In the genomic region with DNA sequence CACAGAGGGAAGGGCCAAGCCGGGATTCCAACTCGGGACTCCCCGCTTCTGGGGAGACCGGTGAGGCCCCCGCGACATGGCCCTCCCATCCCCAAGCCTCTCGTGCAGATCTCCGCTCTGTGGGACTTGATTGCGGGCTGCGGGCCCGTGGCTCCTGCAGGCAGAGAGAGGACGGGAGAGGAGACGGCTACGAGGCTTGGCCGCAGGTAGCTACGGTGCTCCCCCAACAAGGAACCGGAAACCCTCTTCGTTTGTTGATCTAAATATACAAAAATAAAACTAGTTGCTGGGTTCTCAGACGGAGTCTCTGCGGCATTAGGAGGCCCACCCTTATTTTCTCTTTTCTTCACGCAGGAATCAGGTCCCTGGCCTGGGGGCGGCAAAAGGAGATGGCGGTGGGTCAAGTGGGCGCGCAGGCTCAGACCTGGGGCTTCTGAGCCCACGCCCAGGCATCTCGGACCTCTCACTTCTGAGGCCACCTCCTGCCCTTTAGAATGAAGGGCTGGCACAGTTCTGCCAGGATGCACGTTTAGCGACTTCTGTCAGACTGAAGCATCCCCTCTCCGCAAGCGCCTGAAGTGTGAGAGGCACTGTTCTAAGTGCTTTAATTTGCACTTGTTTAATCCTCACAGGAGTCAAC, we compare ENCODE assay signal across 8 cellular contexts. TPM values are rescaled to one million over a fixed set of nuclear protein-coding genes. Genes with fewer than 3 reads are reported as not detected.
DNase-seq lines count a peak whose midpoint lies in the region; ATAC-seq and TF ChIP-seq lines count a peak whose summit lies in the region.

No MANE protein-coding gene starts in this region.

- H3K27me3 Mint-ChIP-seq in activated CD4-positive, alpha-beta T cell treated with anti-CD3 and anti-CD28 coated beads, Interleukin-2, amount 10 ng/mL, durations not matched to agents 24 days and 14 days = no peaks in the 10 kb centered on the region

- DNase-seq in BE2C (no peak), NCI-H1930 (lab: John Stamatoyannopoulos, UW) (no peak), NCI-H2081 treated with DMSO at 0.1 percent for 48 hours (lab: John Stamatoyannopoulos, UW) (no peak)
- DNase-seq in activated CD4-positive, alpha-beta T cell treated with anti-CD3 and anti-CD28 coated beads, Interleukin-2, amount 10 ng/mL, durations not matched to agents 24 days and 14 days = no peak

- H3K9me3 Mint-ChIP-seq in activated CD4-positive, alpha-beta T cell treated with anti-CD3 and anti-CD28 coated beads, Interleukin-2, amount 10 ng/mL, durations not matched to agents 24 days and 14 days = no peaks in the 10 kb centered on the region

- intact Hi-C loops in activated CD4-positive, alpha-beta T cell treated with anti-CD3 and anti-CD28 coated beads, Interleukin-2, amount 10 ng/mL, durations not matched to agents 24 days and 14 days (cut with micrococcal nuclease) = loop anchor here (2.0 kb wide), 1 partner anchor 46 kb away; no protein-coding TSS in a partner anchor

- H3K27ac Mint-ChIP-seq in activated CD4-positive, alpha-beta T cell treated with anti-CD3 and anti-CD28 coated beads, Interleukin-2, amount 10 ng/mL, durations not matched to agents 24 days and 14 days = peak overlapping the region; percentile 97

- peak overlapping the region; percentile 89 to 95 for H3K27ac ChIP-seq in esophagus (ENCODE audit: low read depth in 2 of 2, low read length in 1 of 2)

- ATAC-seq in GM19372 (IDR thresholded peaks at IDR 0.05; ENCODE audit: low read depth, unreplicated experiment) (peak; percentile 23), HG03432 (IDR thresholded peaks at IDR 0.05; ENCODE audit: unreplicated experiment) (peak; percentile 36)

- peak overlapping the region; percentile 86 for H3K4me3 Mint-ChIP-seq in activated CD4-positive, alpha-beta T cell treated with anti-CD3 and anti-CD28 coated beads, Interleukin-2, amount 10 ng/mL, durations not matched to agents 24 days and 14 days

- WGBS in esophagus, 2 donors = 9% methylated on average over 31 of the region's 31 CpGs

- H3K27me3 ChIP-seq in BE2C (peaks cover 16% of the 10 kb centered on the region), esophagus (ENCODE audit: control insufficient read depth in 1 of 2, insufficient read depth in 2 of 2, low read length in 2 of 2) (no peaks in the 10 kb centered on the region), neuron (ENCODE audit: insufficient read depth, low read length) (peaks cover 11% of the 10 kb centered on the region)

- no peak for TF ChIP-seq CTCF in BE2C (IDR thresholded peaks at IDR 0.05; ENCODE audit: low read depth, low read length)

- peak overlapping the region; percentile 67 for H3K4me3 ChIP-seq in BE2C (ENCODE audit: low read depth, low read length)
- H3K4me3 ChIP-seq in esophagus (ENCODE audit: low read depth in 1 of 2, low read length in 2 of 2) = peak overlapping the region; percentile 67 to 91
- H3K4me3 ChIP-seq in neuron (ENCODE audit: low read length) = peak overlapping the region; percentile 56

- no peaks in the 10 kb centered on the region for H3K9me3 ChIP-seq in BE2C
- H3K9me3 ChIP-seq in esophagus (ENCODE audit: control insufficient read depth in 2 of 2, insufficient read depth in 1 of 2, low read depth in 1 of 2, low read length in 1 of 2) = no peaks in the 10 kb centered on the region
- H3K9me3 ChIP-seq in neuron (ENCODE audit: low read length) = no peaks in the 10 kb centered on the region

- peaks cover 9% of the 10 kb centered on the region for H3K36me3 Mint-ChIP-seq in activated CD4-positive, alpha-beta T cell treated with anti-CD3 and anti-CD28 coated beads, Interleukin-2, amount 10 ng/mL, durations not matched to agents 24 days and 14 days (ENCODE audit: low read depth)

- H2AFZ ChIP-seq in neuron (ENCODE audit: low read depth, low read length) = peak overlapping the region; percentile 97

- H3K4me1 ChIP-seq in BE2C (no peaks in the 10 kb centered on the region), esophagus (ENCODE audit: control insufficient read depth in 2 of 2, insufficient read depth in 2 of 2, low read length in 1 of 2) (no peaks in the 10 kb centered on the region), neuron (ENCODE audit: insufficient read depth, low read length) (peaks cover 15% of the 10 kb centered on the region)

- H3K4me1 Mint-ChIP-seq in activated CD4-positive, alpha-beta T cell treated with anti-CD3 and anti-CD28 coated beads, Interleukin-2, amount 10 ng/mL, durations not matched to agents 24 days and 14 days = peaks cover 26% of the 10 kb centered on the region

- H3K36me3 ChIP-seq in BE2C (no peaks in the 10 kb centered on the region), esophagus (ENCODE audit: control insufficient read depth in 2 of 2, insufficient read depth in 2 of 2, low read length in 1 of 2) (no peaks in the 10 kb centered on the region), neuron (ENCODE audit: insufficient read depth, low read length) (no peaks in the 10 kb centered on the region)

RNA-seq across cellular contexts. Expression of gene GNB5, which starts 10.9 kb away (rescaled TPM):
- 9.3 TPM for polyA plus RNA-seq in BE2C (2012; ENCODE audit: insufficient read depth, insufficient read length, low read depth)
- total RNA-seq in activated CD4-positive, alpha-beta T cell treated with anti-CD3 and anti-CD28 coated beads, Interleukin-2, amount 10 ng/mL, durations not matched to agents 24 days and 14 days = 19.5 and 21.5 TPM in 2 replicates
- polyA plus RNA-seq in esophagus = 1 to 10 TPM; 5.1 to 8.7 TPM
